Comparison of ENCODE assay signal across 21 cellular contexts in the genomic region with DNA sequence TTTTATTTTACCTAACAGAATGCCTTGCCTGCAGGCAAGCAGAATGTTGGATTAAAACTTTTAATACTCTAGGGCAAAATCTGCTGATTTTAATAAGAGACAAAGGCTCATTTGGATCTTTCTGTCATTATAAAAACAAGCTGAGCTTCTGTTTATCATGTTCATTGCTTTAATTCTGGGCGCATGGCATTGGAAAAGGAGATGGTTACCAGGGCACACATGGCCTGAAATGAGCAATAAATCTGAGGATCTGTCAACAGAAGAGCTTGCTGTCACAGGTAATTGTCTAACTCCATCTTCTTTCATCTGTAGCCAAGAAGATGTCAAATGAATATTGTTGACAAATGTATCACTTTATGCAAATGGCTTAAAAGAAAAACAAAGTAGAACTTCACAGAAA.
DNase-seq lines count a peak whose midpoint lies in the region; ATAC-seq and TF ChIP-seq lines count a peak whose summit lies in the region.
"Had no signal": no experiment of that assay in that cellular context is flagged by ENCODE, and none has a peak within 500 bp of the region (broad histone marks: within the 10 kb centered on the region; RNA-seq: fewer than 3 reads in every experiment).

No MANE protein-coding gene starts in this region.

- CTCF ChIA-PET in SK-N-SH (lab: Yijun Ruan, JAX) = interaction anchor here (0.7 to 2.5 kb wide), 5 partner anchors 24 to 234 kb away, joined by 3 to 9 read pairs (median 3); no protein-coding TSS in a partner anchor

- no peaks in the 10 kb centered on the region for H3K27me3 ChIP-seq in BE2C
- H3K27me3 ChIP-seq in SK-N-SH (ENCODE audit: insufficient read depth) = no peaks in the 10 kb centered on the region
- no peaks in the 10 kb centered on the region for H3K27me3 ChIP-seq in left lung

- H4K20me1 ChIP-seq in SK-N-SH (ENCODE audit: insufficient read depth) = no peaks in the 10 kb centered on the region

- H3K4me1 ChIP-seq in BE2C = no peaks in the 10 kb centered on the region; the same call in none of the 2 replicates
- H3K4me1 ChIP-seq in SK-N-SH (ENCODE audit: control insufficient read depth in 1 of 2, insufficient read depth in 2 of 2, low read depth in 1 of 2, low read length in 1 of 2) = peaks cover 0 to 3% of the 10 kb centered on the region in 2 experiments; a peak in 2 of 4 replicates
- H3K4me1 ChIP-seq in left lung = no peaks in the 10 kb centered on the region

- intact Hi-C loops in left lung (cut with DNase I) = no loop called here

- H3K36me3 ChIP-seq in BE2C = no peaks in the 10 kb centered on the region
- no peaks in the 10 kb centered on the region for H3K36me3 ChIP-seq in SK-N-SH (replicated peaks in 1 of 2; ENCODE audit: control insufficient read depth in 1 of 2, insufficient read depth in 2 of 2, low read length in 1 of 2)
- no peaks in the 10 kb centered on the region for H3K36me3 ChIP-seq in left lung

- H3K9ac ChIP-seq in SK-N-SH = no peak overlapping the region

- H2AFZ ChIP-seq in SK-N-SH (ENCODE audit: low read depth) = no peak overlapping the region
- H2AFZ ChIP-seq: GM23338 had no signal

- 0% methylated on average over 1 of the region's 1 CpG for WGBS in SK-N-SH (ENCODE audit: low lambda C conversion rate)

- DNase-seq in NCI-H748 (lab: John Stamatoyannopoulos, UW; ENCODE audit: unreplicated experiment) = peak; percentile 3
- DNase-seq in NCI-H748 treated with DMSO at 0.1 percent for 48 hours (lab: John Stamatoyannopoulos, UW) = no peak
- DNase-seq in BE2C = peak; percentile 41
- peak; percentile 73 for DNase-seq in SK-N-SH
- no peak for DNase-seq in GM19238 (ENCODE audit: insufficient read length, low spot score)
- DNase-seq in left lung = no peak
- DNase-seq: 8988T; C1 segment of cervical spinal cord; CD4-positive, CD25-positive, alpha-beta regulatory T cell; CD8-positive, alpha-beta memory T cell; COR-L47; DMS 273 treated with DMSO at 0.1 percent for 48 hours; DMS53; DND-41; EL; HCEC 1CT; IMR-90 had no signal

- H3K4me2 ChIP-seq in SK-N-SH = no peak overlapping the region
- H3K4me2 ChIP-seq: GM23338 had no signal

- POLR2A ChIA-PET in SK-N-SH (lab: Yijun Ruan, JAX) = interaction anchor here (0.6 to 1.1 kb wide), 3 partner anchors 24 to 233 kb away, joined by 3 read pairs; no protein-coding TSS in a partner anchor

- H3K27ac ChIP-seq in SK-N-SH (ENCODE audit: low read depth in 2 of 2, low read length in 1 of 2) (peak overlapping the region in 1 of 2 experiments; percentile 69; a peak in 1 of 4 replicates), left lung (no peak overlapping the region)
- H3K27ac ChIP-seq: HL-60 had no signal

- no peaks in the 10 kb centered on the region for H3K9me3 ChIP-seq in BE2C
- no peaks in the 10 kb centered on the region; the same call in 1 of the 2 replicates for H3K9me3 ChIP-seq in SK-N-SH
- H3K9me3 ChIP-seq in left lung = no peaks in the 10 kb centered on the region

- TF ChIP-seq RAD21 in SK-N-SH (IDR thresholded peaks at IDR 0.05; ENCODE audit: low read length) = 0 out of 2 replicates have a peak, but pooled peaks have one; percentile 15

- TF ChIP-seq CTCF in BE2C (IDR thresholded peaks at IDR 0.05; ENCODE audit: low read depth, low read length) (no peak), SK-N-SH (IDR thresholded peaks at IDR 0.05) (no peak), left lung (IDR thresholded peaks at IDR 0.05) (no peak)

- TF ChIP-seq EP300 in SK-N-SH (IDR thresholded peaks at IDR 0.05; ENCODE audit: borderline replicate concordance in 1 of 2, low read depth in 1 of 2, low read length in 1 of 2) = peak in 1 of 2 experiments; percentile 97; a peak in 2 of 4 replicates

- no peaks in the 10 kb centered on the region for H3K79me2 ChIP-seq in SK-N-SH (ENCODE audit: insufficient read depth)

- H3K4me3 ChIP-seq in BE2C (ENCODE audit: low read depth, low read length) (no peak overlapping the region), SK-N-SH (ENCODE audit: low read depth in 2 of 2, low read length in 1 of 2) (no peak overlapping the region), left lung (no peak overlapping the region)
- H3K4me3 ChIP-seq: GM12878, GM23338 had no signal

- H3K9me2 ChIP-seq in SK-N-SH = no peaks in the 10 kb centered on the region

- ATAC-seq in HG03354 (IDR thresholded peaks at IDR 0.05; ENCODE audit: poor library complexity, severe bottlenecking, unreplicated experiment) = no peak
- no peak for ATAC-seq in left lung
- ATAC-seq: GM12878, GM23338 had no signal

- no peaks in the 10 kb centered on the region for H3F3A ChIP-seq in SK-N-SH (replicated peaks; ENCODE audit: insufficient read depth)

TF ChIP-seq in SK-N-SH, 30 proteins besides CTCF, POLR2A, EP300 and RAD21 (continues in another document):
- TF ChIP-seq ELF1 (IDR thresholded peaks at IDR 0.05) = no peak
- no peak for TF ChIP-seq MAX (IDR thresholded peaks at IDR 0.05; ENCODE audit: low read depth)
- no peak for TF ChIP-seq SIN3A (IDR thresholded peaks at IDR 0.05; ENCODE audit: borderline replicate concordance, low read depth, low read length)
- TF ChIP-seq GATA2 (CRISPR knock-in tag; IDR thresholded peaks at IDR 0.05) = peak; percentile 94
- TF ChIP-seq, protein P1, sequence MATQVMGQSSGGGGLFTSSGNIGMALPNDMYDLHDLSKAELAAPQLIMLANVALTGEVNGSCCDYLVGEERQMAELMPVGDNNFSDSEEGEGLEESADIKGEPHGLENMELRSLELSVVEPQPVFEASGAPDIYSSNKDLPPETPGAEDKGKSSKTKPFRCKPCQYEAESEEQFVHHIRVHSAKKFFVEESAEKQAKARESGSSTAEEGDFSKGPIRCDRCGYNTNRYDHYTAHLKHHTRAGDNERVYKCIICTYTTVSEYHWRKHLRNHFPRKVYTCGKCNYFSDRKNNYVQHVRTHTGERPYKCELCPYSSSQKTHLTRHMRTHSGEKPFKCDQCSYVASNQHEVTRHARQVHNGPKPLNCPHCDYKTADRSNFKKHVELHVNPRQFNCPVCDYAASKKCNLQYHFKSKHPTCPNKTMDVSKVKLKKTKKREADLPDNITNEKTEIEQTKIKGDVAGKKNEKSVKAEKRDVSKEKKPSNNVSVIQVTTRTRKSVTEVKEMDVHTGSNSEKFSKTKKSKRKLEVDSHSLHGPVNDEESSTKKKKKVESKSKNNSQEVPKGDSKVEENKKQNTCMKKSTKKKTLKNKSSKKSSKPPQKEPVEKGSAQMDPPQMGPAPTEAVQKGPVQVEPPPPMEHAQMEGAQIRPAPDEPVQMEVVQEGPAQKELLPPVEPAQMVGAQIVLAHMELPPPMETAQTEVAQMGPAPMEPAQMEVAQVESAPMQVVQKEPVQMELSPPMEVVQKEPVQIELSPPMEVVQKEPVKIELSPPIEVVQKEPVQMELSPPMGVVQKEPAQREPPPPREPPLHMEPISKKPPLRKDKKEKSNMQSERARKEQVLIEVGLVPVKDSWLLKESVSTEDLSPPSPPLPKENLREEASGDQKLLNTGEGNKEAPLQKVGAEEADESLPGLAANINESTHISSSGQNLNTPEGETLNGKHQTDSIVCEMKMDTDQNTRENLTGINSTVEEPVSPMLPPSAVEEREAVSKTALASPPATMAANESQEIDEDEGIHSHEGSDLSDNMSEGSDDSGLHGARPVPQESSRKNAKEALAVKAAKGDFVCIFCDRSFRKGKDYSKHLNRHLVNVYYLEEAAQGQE (IDR thresholded peaks at IDR 0.05; ENCODE audit: low read depth, low read length) = no peak
- TF ChIP-seq JUND (IDR thresholded peaks at IDR 0.05) = no peak
- 0 out of 2 replicates have a peak, but pooled peaks have one; percentile 15 for TF ChIP-seq TEAD4 (IDR thresholded peaks at IDR 0.05; ENCODE audit: borderline replicate concordance, insufficient read depth)
- peak; percentile 40 for TF ChIP-seq CHD2 (IDR thresholded peaks at IDR 0.05; ENCODE audit: low read length, partially characterized antibody)
- no peak for TF ChIP-seq USF1 (IDR thresholded peaks at IDR 0.05; ENCODE audit: borderline replicate concordance, low read depth)
- no peak for TF ChIP-seq TAF1 (IDR thresholded peaks at IDR 0.05; ENCODE audit: borderline replicate concordance, low read depth, low read length)
- no peak for TF ChIP-seq USF2 (IDR thresholded peaks at IDR 0.05; ENCODE audit: borderline replicate concordance, low read depth, low read length)
- TF ChIP-seq MEF2A (IDR thresholded peaks at IDR 0.05; ENCODE audit: borderline replicate concordance, low read depth) = no peak
- no peak for TF ChIP-seq POLR2AphosphoS5 (IDR thresholded peaks at IDR 0.05; ENCODE audit: low read depth, low read length)
- no peak for TF ChIP-seq FOSL2 (IDR thresholded peaks at IDR 0.05; ENCODE audit: borderline replicate concordance, low read depth)
- TF ChIP-seq GABPA (IDR thresholded peaks at IDR 0.05; ENCODE audit: low read depth) = no peak
- no peak for TF ChIP-seq NFIC (IDR thresholded peaks at IDR 0.05; ENCODE audit: borderline replicate concordance)
- TF ChIP-seq PBX3 (IDR thresholded peaks at IDR 0.05) = no peak

Comparison
In these comparisons a context has a peak if more than half of its experiments do, and no peak if none do; other contexts are left out.
1. DNase-seq: peak in NCI-H748 (single experiment), BE2C (single experiment) and SK-N-SH (single experiment); none in NCI-H748 treated with DMSO at 0.1 percent for 48 hours (single experiment), GM19238 (single experiment) and left lung (0 of 2).